ENCODE assay signal across 16 cellular contexts in genomic region chr4:186790630-186791029, GRCh38.
A peak's percentile ranks its signal among the peaks of the same experiment; 100 is the strongest.
DNase-seq lines count a peak whose midpoint lies in the region; ATAC-seq and TF ChIP-seq lines count a peak whose summit lies in the region.
"Had no signal": no experiment of that assay in that cellular context is flagged by ENCODE, and none has a peak within 500 bp of the region (broad histone marks: within the 10 kb centered on the region; RNA-seq: fewer than 3 reads in every experiment).

No MANE protein-coding gene starts in this region.

- H3K36me3 ChIP-seq in IMR-90 (ENCODE audit: control insufficient read depth, insufficient read depth, low read length) (no peaks in the 10 kb centered on the region), osteoblast (ENCODE audit: insufficient read depth, low read length) (no peaks in the 10 kb centered on the region), heart left ventricle (no peaks in the 10 kb centered on the region)
- H3K36me3 ChIP-seq: BLaER1, HAP-1 had no signal

- in situ Hi-C loops in IMR-90 (cut with MboI; ENCODE audit: low sequenced_read_pairs), result no loop called here

- intact Hi-C loops in IMR-90 (cut with micrococcal nuclease) (no loop called here), heart left ventricle (cut with DNase I) (no loop called here)
- intact Hi-C loops in activated CD4-positive, alpha-beta T cell treated with anti-CD3 and anti-CD28 coated beads, Interleukin-2, amount 10 ng/mL, durations not matched to agents 24 days and 14 days (cut with micrococcal nuclease), result no loop called here

- H3K9me3 Mint-ChIP-seq in activated CD4-positive, alpha-beta T cell treated with anti-CD3 and anti-CD28 coated beads, Interleukin-2, amount 10 ng/mL, durations not matched to agents 24 days and 14 days, result peaks cover 3% of the 10 kb centered on the region

- H4K5ac ChIP-seq in IMR-90 (ENCODE audit: low read depth, low read length), result no peak overlapping the region

- peak overlapping the region; percentile 92; the same call in 2 of the 3 replicates for H2BK15ac ChIP-seq in IMR-90 (ENCODE audit: low read depth, low read length)

- no peak for TF ChIP-seq CTCF in C4-2B (conservative IDR thresholded peaks at IDR 0.05)
- no peak for TF ChIP-seq CTCF in IMR-90 (conservative IDR thresholded peaks at IDR 0.05; ENCODE audit: low read depth, low read length)
- TF ChIP-seq CTCF in osteoblast (IDR thresholded peaks at IDR 0.05; ENCODE audit: extremely low read depth, low read depth, low read length), result no peak
- TF ChIP-seq CTCF in heart left ventricle (IDR thresholded peaks at IDR 0.05), result no peak

- H4K8ac ChIP-seq in IMR-90 (ENCODE audit: low read depth in 2 of 2, low read length in 2 of 2), result peak overlapping the region in 1 of 2 experiments; percentile 78; a peak in 2 of 4 replicates

- peaks cover 14% of the 10 kb centered on the region for H3K9me1 ChIP-seq in IMR-90 (ENCODE audit: insufficient read depth, low read length)

- no peaks in the 10 kb centered on the region for H3K79me2 ChIP-seq in osteoblast (ENCODE audit: insufficient read depth, low read length)

- no peaks in the 10 kb centered on the region for H3K36me3 Mint-ChIP-seq in activated CD4-positive, alpha-beta T cell treated with anti-CD3 and anti-CD28 coated beads, Interleukin-2, amount 10 ng/mL, durations not matched to agents 24 days and 14 days (ENCODE audit: low read depth)
- H3K36me3 Mint-ChIP-seq: CD8-positive, alpha-beta T cell had no signal

- H3K4me2 ChIP-seq in IMR-90 (ENCODE audit: low read depth, low read length) (peak overlapping the region; percentile 35), osteoblast (ENCODE audit: insufficient read depth, low read length) (no peak overlapping the region)
- H3K4me2 ChIP-seq: A549, BLaER1 had no signal

- H3K27me3 ChIP-seq in IMR-90 (ENCODE audit: control insufficient read depth, insufficient read depth, low read length) (no peaks in the 10 kb centered on the region), osteoblast (ENCODE audit: insufficient read depth, low read length) (no peaks in the 10 kb centered on the region), heart left ventricle (peaks cover 0 to 5% (median 0%) of the 10 kb centered on the region in 9 donors)
- H3K27me3 ChIP-seq: BLaER1 had no signal

- H3K9me3 ChIP-seq in IMR-90 (ENCODE audit: control insufficient read depth, insufficient read depth, low read length), result no peaks in the 10 kb centered on the region
- no peaks in the 10 kb centered on the region for H3K9me3 ChIP-seq in osteoblast (ENCODE audit: low read depth, low read length)
- H3K9me3 ChIP-seq in heart left ventricle, result no peaks in the 10 kb centered on the region
- H3K9me3 ChIP-seq: A549, HAP-1 had no signal

- no peak for TF ChIP-seq RAD21 in IMR-90 (IDR thresholded peaks at IDR 0.05; ENCODE audit: low read length)

- H4K91ac ChIP-seq in IMR-90 (ENCODE audit: insufficient read depth, low read depth, low read length), result peak overlapping the region; percentile 93

- H3K27ac ChIP-seq in C4-2B, result peak overlapping the region; percentile 59
- peak overlapping the region; percentile 99; the same call in 1 of the 2 replicates for H3K27ac ChIP-seq in IMR-90 (ENCODE audit: insufficient read depth, low read length)
- H3K27ac ChIP-seq in osteoblast (ENCODE audit: low read depth, low read length), result no peak overlapping the region
- H3K27ac ChIP-seq in heart left ventricle, result no peak overlapping the region
- H3K27ac ChIP-seq: A549, BLaER1, SK-N-MC had no signal

- CTCF ChIA-PET in IMR-90 (lab: Yijun Ruan, JAX), result interaction anchor here (1.2 kb wide), 1 partner anchor 13 kb away, joined by 3 read pairs; no protein-coding TSS in a partner anchor

- no peak overlapping the region for H2AK9ac ChIP-seq in IMR-90 (replicated peaks; ENCODE audit: low read depth, low read length, poor library complexity)

- H3K4me1 Mint-ChIP-seq in activated CD4-positive, alpha-beta T cell treated with anti-CD3 and anti-CD28 coated beads, Interleukin-2, amount 10 ng/mL, durations not matched to agents 24 days and 14 days, result no peaks in the 10 kb centered on the region

- no peak overlapping the region for H3K9ac ChIP-seq in IMR-90 (ENCODE audit: low read depth, low read length)
- H3K9ac ChIP-seq: BLaER1 had no signal

- peak overlapping the region; percentile 57 for H3K14ac ChIP-seq in IMR-90 (replicated peaks; ENCODE audit: low read depth, low read length)

- peak overlapping the region; percentile 58; the same call in 1 of the 2 replicates for H3K23ac ChIP-seq in IMR-90 (ENCODE audit: low read depth, low read length)

- H2AK5ac ChIP-seq in IMR-90 (ENCODE audit: low read depth, low read length), result peak overlapping the region; percentile 89

- H3K27ac Mint-ChIP-seq in activated CD4-positive, alpha-beta T cell treated with anti-CD3 and anti-CD28 coated beads, Interleukin-2, amount 10 ng/mL, durations not matched to agents 24 days and 14 days, result no peak overlapping the region
- H3K27ac Mint-ChIP-seq: CD8-positive, alpha-beta T cell had no signal

- POLR2A ChIA-PET in IMR-90 (lab: Charles Lee; ENCODE audit: unreplicated experiment), result interaction anchor here (0.6 kb wide), 1 partner anchor 427 kb away, joined by 5 read pairs; no protein-coding TSS in a partner anchor

- dilution Hi-C loops in IMR-90 (cut with HindIII; ENCODE audit: low sequenced_read_pairs, unreplicated experiment), result no loop called here

- peak overlapping the region; percentile 77 for H3K4ac ChIP-seq in IMR-90 (ENCODE audit: low read depth, low read length)

- H2BK120ac ChIP-seq in IMR-90 (ENCODE audit: low read depth, low read length), result peak overlapping the region; percentile 92

- no peak overlapping the region for H2AFZ ChIP-seq in IMR-90 (replicated peaks; ENCODE audit: low read length, poor library complexity)
- no peak overlapping the region for H2AFZ ChIP-seq in osteoblast (ENCODE audit: low read length)

- peak overlapping the region; percentile 79 for H3K18ac ChIP-seq in IMR-90 (ENCODE audit: low read depth, low read length)

- H2BK20ac ChIP-seq in IMR-90 (ENCODE audit: low read depth, low read length), result peak overlapping the region; percentile 93

- TF ChIP-seq POLR2A in IMR-90 (IDR thresholded peaks at IDR 0.05; ENCODE audit: low read depth, low read length) (no peak), heart left ventricle (IDR thresholded peaks at IDR 0.05) (no peak)

- ATAC-seq in IMR-90 (ENCODE audit: low read depth) (peak; percentile 19), heart left ventricle (no peak)
- ATAC-seq: A549; CD8-positive, alpha-beta T cell had no signal

- peak overlapping the region; percentile 14; the same call in 1 of the 2 replicates for H3K56ac ChIP-seq in IMR-90 (ENCODE audit: extremely low read depth, insufficient read depth, low read length)

- H3K4me3 ChIP-seq in IMR-90 (ENCODE audit: insufficient read depth, low read depth, low read length), result no peak overlapping the region
- H3K4me3 ChIP-seq in osteoblast (ENCODE audit: insufficient read depth, low read length), result no peak overlapping the region
- H3K4me3 ChIP-seq in heart left ventricle, result no peak overlapping the region
- H3K4me3 ChIP-seq: A549, BLaER1, HAP-1, SK-N-MC had no signal

- H3K27me3 Mint-ChIP-seq in activated CD4-positive, alpha-beta T cell treated with anti-CD3 and anti-CD28 coated beads, Interleukin-2, amount 10 ng/mL, durations not matched to agents 24 days and 14 days, result no peaks in the 10 kb centered on the region

- peaks cover 0 to 5% of the 10 kb centered on the region in 2 experiments; a peak in 1 of 4 replicates for H3K79me1 ChIP-seq in IMR-90 (ENCODE audit: low read depth in 1 of 2, low read length in 2 of 2)

- no peak overlapping the region for H3K4me3 Mint-ChIP-seq in activated CD4-positive, alpha-beta T cell treated with anti-CD3 and anti-CD28 coated beads, Interleukin-2, amount 10 ng/mL, durations not matched to agents 24 days and 14 days
- H3K4me3 Mint-ChIP-seq: CD8-positive, alpha-beta T cell had no signal

- peaks cover 17% of the 10 kb centered on the region for H3K4me1 ChIP-seq in IMR-90 (ENCODE audit: control insufficient read depth, insufficient read depth, low read length)
- H3K4me1 ChIP-seq in osteoblast (ENCODE audit: insufficient read depth, low read length), result peaks cover 24% of the 10 kb centered on the region
- H3K4me1 ChIP-seq in heart left ventricle, result no peaks in the 10 kb centered on the region
- H3K4me1 ChIP-seq: BLaER1 had no signal

- peak overlapping the region; percentile 81 for H2BK5ac ChIP-seq in IMR-90 (ENCODE audit: low read depth, low read length, poor library complexity, severe bottlenecking)

- DNase-seq in IMR-90 (peak; percentile 49), astrocyte of the hippocampus (ENCODE audit: low read depth, low spot score) (peak; percentile 32), osteoblast (ENCODE audit: insufficient read length, low spot score, missing footprints) (peak; percentile 53), NCI-H2196 treated with DMSO at 0.1 percent for 48 hours (lab: John Stamatoyannopoulos, UW; ENCODE audit: unreplicated experiment) (no peak), heart left ventricle (no peak)
- no peak for DNase-seq in activated CD4-positive, alpha-beta T cell treated with anti-CD3 and anti-CD28 coated beads, Interleukin-2, amount 10 ng/mL, durations not matched to agents 24 days and 14 days
- DNase-seq: CD8-positive, alpha-beta T cell; Kasumi-1; NCI-H1092 treated with DMSO at 0.1 percent for 48 hours; NCI-H2081 treated with DMSO at 0.1 percent for 48 hours; Right ventricle myocardium superior had no signal

- H4K20me1 ChIP-seq in IMR-90 (ENCODE audit: insufficient read depth, low read length) (no peaks in the 10 kb centered on the region), osteoblast (ENCODE audit: insufficient read depth, low read length) (no peaks in the 10 kb centered on the region)
- H4K20me1 ChIP-seq: BLaER1 had no signal

- BruUV-seq in IMR-90 (replicated peaks; lab: Mats Ljungman, UMichigan), result no TSS peak

TF ChIP-seq in IMR-90, 13 proteins besides CTCF, POLR2A, EP300 and RAD21 (continues in another document):
- TF ChIP-seq CEBPB (IDR thresholded peaks at IDR 0.05; ENCODE audit: low read depth, low read length), result no peak
- TF ChIP-seq RCOR1 (IDR thresholded peaks at IDR 0.05; ENCODE audit: insufficient replicate concordance, low read length), result no peak
- no peak for TF ChIP-seq ELK1 (IDR thresholded peaks at IDR 0.05; ENCODE audit: borderline replicate concordance, low read depth, low read length)
- TF ChIP-seq SMC3 (IDR thresholded peaks at IDR 0.05; ENCODE audit: low read depth, low read length), result no peak
- TF ChIP-seq RFX5 (IDR thresholded peaks at IDR 0.05; ENCODE audit: low read depth, low read length), result no peak
- TF ChIP-seq MAFK (IDR thresholded peaks at IDR 0.05; ENCODE audit: low read depth, low read length), result no peak
- no peak for TF ChIP-seq FOS (IDR thresholded peaks at IDR 0.05; ENCODE audit: low read depth, low read length)

Comparison
In these comparisons a context has a peak if more than half of its experiments do, and no peak if none do; other contexts are left out.
1. H3K27ac ChIP-seq: peak in C4-2B (single experiment) and IMR-90 (single experiment); none in osteoblast (single experiment) and heart left ventricle (0 of 12).
2. DNase-seq: peak in IMR-90 (single experiment), astrocyte of the hippocampus (single experiment) and osteoblast (single experiment); none in NCI-H2196 treated with DMSO at 0.1 percent for 48 hours (single experiment), heart left ventricle (0 of 5) and activated CD4-positive, alpha-beta T cell treated with anti-CD3 and anti-CD28 coated beads, Interleukin-2, amount 10 ng/mL, durations not matched to agents 24 days and 14 days (single experiment).